ENCODE assay signal across 1 cellular context in genomic region chr1:21206117-21206516, GRCh38.
TF ChIP-seq lines count a peak whose summit lies in the region.

No MANE protein-coding gene starts in this region.

TF ChIP-seq in IMR-90, 13 proteins besides CTCF, POLR2A, EP300 and RAD21:
- TF ChIP-seq CHD1 (IDR thresholded peaks at IDR 0.05; ENCODE audit: low read depth, low read length) = no peak
- no peak for TF ChIP-seq NFE2L2 (IDR thresholded peaks at IDR 0.05; ENCODE audit: low read depth, low read length)
- no peak for TF ChIP-seq RFX5 (IDR thresholded peaks at IDR 0.05; ENCODE audit: low read depth, low read length)
- no peak for TF ChIP-seq SMC3 (IDR thresholded peaks at IDR 0.05; ENCODE audit: low read depth, low read length)
- no peak for TF ChIP-seq RCOR1 (IDR thresholded peaks at IDR 0.05; ENCODE audit: insufficient replicate concordance, low read length)
- TF ChIP-seq BHLHE40 (IDR thresholded peaks at IDR 0.05; ENCODE audit: low read depth, low read length) = no peak
- TF ChIP-seq CEBPB (IDR thresholded peaks at IDR 0.05; ENCODE audit: low read depth, low read length) = no peak
- TF ChIP-seq MXI1 (IDR thresholded peaks at IDR 0.05; ENCODE audit: borderline replicate concordance, low read depth, low read length) = no peak
- TF ChIP-seq MAFK (IDR thresholded peaks at IDR 0.05; ENCODE audit: low read depth, low read length) = no peak
- no peak for TF ChIP-seq MAZ (IDR thresholded peaks at IDR 0.05; ENCODE audit: borderline replicate concordance, low read depth, low read length)
- TF ChIP-seq USF2 (IDR thresholded peaks at IDR 0.05; ENCODE audit: low read depth, low read length) = no peak
- TF ChIP-seq ELK1 (IDR thresholded peaks at IDR 0.05; ENCODE audit: borderline replicate concordance, low read depth, low read length) = no peak
